Comparison of ENCODE assay signal across 6 cellular contexts in genomic region chr6:147274012-147274411, GRCh38.
"Had no signal": no experiment of that assay in that cellular context is flagged by ENCODE, and none has a peak within 500 bp of the region (broad histone marks: within the 10 kb centered on the region; RNA-seq: fewer than 3 reads in every experiment).

No MANE protein-coding gene starts in this region.

- FAIRE-seq: GM12891, GM12892, GM18507, GM19239 had no signal

- DNase-seq: GDM1, GF-D8 had no signal
